Comparison of ENCODE assay signal across 11 cellular contexts in genomic region chr1:4778056-4778455, GRCh38.
DNase-seq lines count a peak whose midpoint lies in the region; ATAC-seq, FAIRE-seq and TF ChIP-seq lines count a peak whose summit lies in the region.
"Had no signal": no experiment of that assay in that cellular context is flagged by ENCODE, and none has a peak within 500 bp of the region (broad histone marks: within the 10 kb centered on the region; RNA-seq: fewer than 3 reads in every experiment).

No MANE protein-coding gene starts in this region.

- peak; percentile 68 for TF ChIP-seq RAD21 in neural cell (conservative IDR thresholded peaks at IDR 0.05)

- no peak for TF ChIP-seq CTCF in NB4 (IDR thresholded peaks at IDR 0.05; ENCODE audit: low read depth, low read length)
- peak; percentile 16 for TF ChIP-seq CTCF in coronary artery (IDR thresholded peaks at IDR 0.05)
- peak; percentile 59 for TF ChIP-seq CTCF in neural cell (IDR thresholded peaks at IDR 0.05; ENCODE audit: poor library complexity, severe bottlenecking)

- no peak overlapping the region for H3K27ac ChIP-seq in coronary artery
- no peak overlapping the region for H3K27ac ChIP-seq in neural cell (ENCODE audit: low read length)
- H3K27ac ChIP-seq in Karpas-422 (ENCODE audit: low read length), result no peak overlapping the region
- H3K27ac ChIP-seq: SJCRH30 had no signal

- TF ChIP-seq POLR2A in NB4 (IDR thresholded peaks at IDR 0.05; ENCODE audit: extremely low read depth, insufficient read length) (no peak), GM12891 (IDR thresholded peaks at IDR 0.05; ENCODE audit: low read depth, low read length) (no peak)

- no peak for FAIRE-seq in GM12891 (lab: Jason Lieb, UNC)
- FAIRE-seq: HTR-8/SVneo had no signal

- H3K27me3 ChIP-seq in neural cell (ENCODE audit: insufficient read depth, low read depth, low read length) (no peaks in the 10 kb centered on the region), Karpas-422 (ENCODE audit: low read length) (no peaks in the 10 kb centered on the region)

- H3F3A ChIP-seq in neural cell (ENCODE audit: insufficient read depth, low read length, poor library complexity, severe bottlenecking), result no peaks in the 10 kb centered on the region

- H3K79me2 ChIP-seq in neural cell (replicated peaks; ENCODE audit: insufficient read depth, low read length), result no peaks in the 10 kb centered on the region
- H3K79me2 ChIP-seq in Karpas-422 (ENCODE audit: low read length), result no peaks in the 10 kb centered on the region

- H3K4me1 ChIP-seq in Karpas-422 (ENCODE audit: low read length), result no peaks in the 10 kb centered on the region; the same call in 1 of the 2 replicates
- H3K4me1 ChIP-seq: SJCRH30 had no signal

- ATAC-seq in HG03571 (IDR thresholded peaks at IDR 0.05; ENCODE audit: unreplicated experiment) (no peak), GM21786 (IDR thresholded peaks at IDR 0.05; ENCODE audit: unreplicated experiment) (no peak)

- DNase-seq in COLO829 (ENCODE audit: low spot score) (peak; percentile 2), NB4 (ENCODE audit: low read depth) (peak; percentile 15), coronary artery (ENCODE audit: low spot score) (no peak), Karpas-422 (no peak), GM12891 (ENCODE audit: insufficient read length, low spot score) (no peak)
- DNase-seq: naive B cell had no signal

- no peaks in the 10 kb centered on the region for H3K9me2 ChIP-seq in neural cell (ENCODE audit: insufficient read depth, low read length)
- no peaks in the 10 kb centered on the region for H3K9me2 ChIP-seq in Karpas-422 (replicated peaks; ENCODE audit: insufficient read depth, low read length)

- TF ChIP-seq EP300 in neural cell (conservative IDR thresholded peaks at IDR 0.05; ENCODE audit: poor library complexity, severe bottlenecking), result no peak

- no peak overlapping the region for H3K9ac ChIP-seq in neural cell (ENCODE audit: low read length)
- no peak overlapping the region for H3K9ac ChIP-seq in Karpas-422 (ENCODE audit: low read length)

- H3K9me3 ChIP-seq in neural cell (ENCODE audit: low read length) (no peaks in the 10 kb centered on the region), Karpas-422 (ENCODE audit: low read length) (no peaks in the 10 kb centered on the region)
- H3K9me3 ChIP-seq: SJCRH30 had no signal

- H3K36me3 ChIP-seq in neural cell (ENCODE audit: insufficient read depth, low read length), result no peaks in the 10 kb centered on the region
- no peaks in the 10 kb centered on the region for H3K36me3 ChIP-seq in Karpas-422 (ENCODE audit: insufficient read depth, low read length)
- H3K36me3 ChIP-seq: SJCRH30 had no signal

- H2AFZ ChIP-seq in neural cell (ENCODE audit: low read depth, low read length) (no peak overlapping the region), Karpas-422 (ENCODE audit: low read length) (no peak overlapping the region)

- H4K20me1 ChIP-seq in neural cell (ENCODE audit: insufficient read depth) (no peaks in the 10 kb centered on the region), Karpas-422 (ENCODE audit: insufficient read depth, low read depth, low read length) (no peaks in the 10 kb centered on the region)

- H3K4me2 ChIP-seq in neural cell (ENCODE audit: low read length) (no peak overlapping the region), Karpas-422 (ENCODE audit: low read depth, low read length, poor library complexity, severe bottlenecking) (no peak overlapping the region)

- no peak overlapping the region for H3K4me3 ChIP-seq in NB4 (ENCODE audit: low read depth, low read length)
- H3K4me3 ChIP-seq in coronary artery, result no peak overlapping the region
- H3K4me3 ChIP-seq in neural cell (ENCODE audit: low read length), result no peak overlapping the region
- H3K4me3 ChIP-seq in Karpas-422 (ENCODE audit: low read length), result no peak overlapping the region
- H3K4me3 ChIP-seq: SJCRH30 had no signal

TF ChIP-seq in neural cell, 6 proteins besides CTCF, POLR2A, EP300 and RAD21:
- TF ChIP-seq POLR2AphosphoS5 (IDR thresholded peaks at IDR 0.05) (no peak), SMC3 (conservative IDR thresholded peaks at IDR 0.05; ENCODE audit: poor library complexity) (peak; percentile 74)

TF ChIP-seq in GM12891, 5 proteins besides CTCF, POLR2A, EP300 and RAD21:
- TF ChIP-seq TAF1 (IDR thresholded peaks at IDR 0.05; ENCODE audit: low read depth, low read length) (no peak), POLR2AphosphoS5 (IDR thresholded peaks at IDR 0.05; ENCODE audit: low read depth, low read length) (no peak), POU2F2 (IDR thresholded peaks at IDR 0.05; ENCODE audit: low read depth, low read length) (no peak), PAX5 (IDR thresholded peaks at IDR 0.05; ENCODE audit: insufficient read depth, low read length, severe bottlenecking) (no peak), SPI1 (IDR thresholded peaks at IDR 0.05; ENCODE audit: low read depth, low read length) (no peak)

Comparison
In these comparisons a context has a peak if more than half of its experiments do, and no peak if none do; other contexts are left out.
1. DNase-seq: peak in COLO829 (single experiment) and NB4 (single experiment); none in coronary artery (single experiment), Karpas-422 (single experiment) and GM12891 (single experiment).